ENCODE assay signal across 28 cellular contexts in genomic region chr12:91993287-91994028, GRCh38.
"Had no signal": no experiment of that assay in that cellular context is flagged by ENCODE, and none has a peak within 500 bp of the region (broad histone marks: within the 10 kb centered on the region; RNA-seq: fewer than 3 reads in every experiment).

No MANE protein-coding gene starts in this region.

- H3K4me1 ChIP-seq: adrenal gland, left lung, lower lobe of right lung had no signal

- H3K27ac Mint-ChIP-seq: activated naive CD8-positive, alpha-beta T cell treated with anti-CD3 and anti-CD28 coated beads for 36 hours; activated T-cell treated with anti-CD3 and anti-CD28 coated beads, Interleukin-2, amount 50 U/mL, for 72 hours; natural killer cell treated with Interleukin-12 subunit alpha and Interleukin-12 subunit beta and Interleukin-15 and Interleukin-18, amount 100 ng/mL, for 72 hours; progenitor cell of endocrine pancreas had no signal

- H3K27ac ChIP-seq: adrenal gland, brain microvascular endothelial cell, coronary artery, esophagus muscularis mucosa, left lung, lower lobe of right lung, neutrophil, skin epidermis, suprapubic skin, tibial artery, VCaP had no signal

- H3K4me3 Mint-ChIP-seq: activated naive CD8-positive, alpha-beta T cell treated with anti-CD3 and anti-CD28 coated beads for 36 hours; activated T-cell treated with anti-CD3 and anti-CD28 coated beads, Interleukin-2, amount 50 U/mL, for 72 hours; natural killer cell treated with Interleukin-12 subunit alpha and Interleukin-12 subunit beta and Interleukin-15 and Interleukin-18, amount 100 ng/mL, for 72 hours had no signal

- H3K27me3 ChIP-seq: adrenal gland, ascending aorta, brain microvascular endothelial cell, esophagus muscularis mucosa, heart right ventricle, left lung, neutrophil, suprapubic skin, tibial artery had no signal

- DNase-seq: activated CD4-positive, alpha-beta T cell treated with anti-CD3 and anti-CD28 coated beads for 4 hours; activated CD4-positive, alpha-beta T cell treated with anti-CD3 and anti-CD28 coated beads, Interleukin-2, amount 50 U/mL, for 4 hours; activated naive CD4-positive, alpha-beta T cell; activated naive CD8-positive, alpha-beta T cell treated with anti-CD3 and anti-CD28 coated beads for 36 hours; activated T-cell treated with anti-CD3 and anti-CD28 coated beads for 4 hours; activated T-cell treated with anti-CD3 and anti-CD28 coated beads, Interleukin-2, amount 50 U/mL, for 72 hours; adrenal gland; brain microvascular endothelial cell; foreskin melanocyte; heart right ventricle; left lung; lower lobe of right lung; mucosa of descending colon; retina; stimulated activated CD4-positive, alpha-beta T cell treated with anti-CD3 and anti-CD28 coated beads, Interleukin-4, amount 100 ng/mL, for 24 hours; stimulated activated naive CD4-positive, alpha-beta T cell; tibial artery had no signal

- H3K36me3 ChIP-seq: adrenal gland, ascending aorta, brain microvascular endothelial cell, esophagus muscularis mucosa, heart right ventricle, left lung, lower lobe of right lung, neutrophil, suprapubic skin, tibial artery had no signal

- H3K9me3 ChIP-seq: adrenal gland, ascending aorta, esophagus muscularis mucosa, left lung, lower lobe of right lung, mucosa of descending colon, neutrophil, suprapubic skin, tibial artery had no signal

- H3K9me3 Mint-ChIP-seq: natural killer cell treated with Interleukin-12 subunit alpha and Interleukin-12 subunit beta and Interleukin-15 and Interleukin-18, amount 100 ng/mL, for 72 hours had no signal

- H3K27me3 Mint-ChIP-seq: activated naive CD8-positive, alpha-beta T cell treated with anti-CD3 and anti-CD28 coated beads for 36 hours; natural killer cell treated with Interleukin-12 subunit alpha and Interleukin-12 subunit beta and Interleukin-15 and Interleukin-18, amount 100 ng/mL, for 72 hours; progenitor cell of endocrine pancreas had no signal

- ATAC-seq: activated T-cell treated with anti-CD3 and anti-CD28 coated beads, Interleukin-2, amount 50 U/mL, for 72 hours; left lung; lower lobe of right lung; mucosa of descending colon; sciatic nerve had no signal

- FAIRE-seq: TTC549 had no signal

- H3K4me3 ChIP-seq: adrenal gland, ascending aorta, coronary artery, esophagus muscularis mucosa, heart right ventricle, left lung, lower lobe of right lung, mucosa of descending colon, skin epidermis, suprapubic skin, tibial artery had no signal
